ENCODE assay signal across 1 cellular context in genomic region chr18:39463986-39464385, GRCh38.
TF ChIP-seq lines count a peak whose summit lies in the region.

No MANE protein-coding gene starts in this region.

TF ChIP-seq in HCT116, 20 proteins besides CTCF, POLR2A, EP300 and RAD21:
- TF ChIP-seq REST (IDR thresholded peaks at IDR 0.05; ENCODE audit: low read depth) (no peak), TCF7L2 (IDR thresholded peaks at IDR 0.05; ENCODE audit: borderline replicate concordance, extremely low read depth, insufficient read depth, insufficient read length) (peak; percentile 76)
